Comparison of ENCODE assay signal across 8 cellular contexts in the genomic region with DNA sequence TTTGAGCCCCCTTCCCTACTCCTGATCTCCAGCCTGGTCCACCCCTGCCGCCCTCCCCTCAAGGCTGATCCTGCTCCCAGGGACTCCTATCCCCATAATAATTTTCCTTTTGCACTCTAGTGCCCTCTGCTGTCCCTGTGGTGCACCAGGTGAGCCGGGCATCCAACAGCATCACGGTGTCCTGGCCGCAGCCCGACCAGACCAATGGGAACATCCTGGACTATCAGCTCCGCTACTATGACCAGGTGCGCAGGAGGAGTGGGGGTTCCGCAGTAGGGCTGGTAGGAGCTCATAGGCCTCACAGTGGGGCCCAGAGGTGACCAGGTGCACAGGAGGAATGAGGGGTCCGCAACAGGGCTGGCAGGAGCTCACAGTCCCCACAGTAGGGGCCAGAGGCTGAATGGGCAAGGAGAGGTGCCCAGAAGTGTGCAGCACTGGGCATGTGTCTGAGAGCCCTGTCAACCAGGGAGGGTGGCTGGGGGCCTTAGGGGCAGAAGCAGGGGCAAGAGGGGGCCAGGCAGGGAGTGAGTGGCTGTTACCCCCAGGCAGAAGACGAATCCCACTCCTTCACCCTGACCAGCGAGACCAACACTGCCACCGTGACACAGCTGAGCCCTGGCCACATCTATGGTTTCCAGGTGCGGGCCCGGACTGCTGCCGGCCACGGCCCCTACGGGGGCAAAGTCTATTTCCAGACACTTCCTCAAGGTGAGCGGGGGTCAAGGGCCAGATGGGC.
A peak's percentile ranks its signal among the peaks of the same experiment; 100 is the strongest.
DNase-seq lines count a peak whose midpoint lies in the region; ATAC-seq and TF ChIP-seq lines count a peak whose summit lies in the region.

No MANE protein-coding gene starts in this region.

- H3K36me3 ChIP-seq in RWPE2 (ENCODE audit: low read depth), result no peaks in the 10 kb centered on the region

- ATAC-seq in RWPE2 (ENCODE audit: low read depth) (peak; percentile 72), HG03159 (IDR thresholded peaks at IDR 0.05; ENCODE audit: unreplicated experiment) (no peak), HG02870 (IDR thresholded peaks at IDR 0.05; ENCODE audit: unreplicated experiment) (no peak), HG02759 (IDR thresholded peaks at IDR 0.05; ENCODE audit: unreplicated experiment) (no peak)

- peak; percentile 53 for DNase-seq in AG08396 (ENCODE audit: low spot score)
- no peak for DNase-seq in GM13977 (ENCODE audit: low spot score)
- no peak for DNase-seq in RWPE2 (ENCODE audit: low spot score)
- peak; percentile 24 for DNase-seq in fibroblast of pulmonary artery (ENCODE audit: low read depth)
- DNase-seq in retina, result peak; percentile 55

- TF ChIP-seq CTCF in GM13977 (IDR thresholded peaks at IDR 0.05; ENCODE audit: extremely low read depth, insufficient read depth, missing control alignments) (peak; percentile 68), RWPE2 (IDR thresholded peaks at IDR 0.05; ENCODE audit: poor library complexity, severe bottlenecking) (peak; percentile 68), fibroblast of pulmonary artery (IDR thresholded peaks at IDR 0.05; ENCODE audit: low read length, missing control alignments) (peak; percentile 62)

- in situ Hi-C loops in GM13977 (cut with MboI; ENCODE audit: low pct_unique_long_range_greater_than_20kb, low sequenced_read_pairs, unreplicated experiment), result loop anchor here (25.0 kb wide), 1 partner anchor 346 kb away; the partner anchor contains the start of gene TAS2R40

- no peak overlapping the region for H3K27ac ChIP-seq in RWPE2 (ENCODE audit: poor library complexity, severe bottlenecking)

- H3K4me1 ChIP-seq in RWPE2 (ENCODE audit: insufficient read depth, poor library complexity, severe bottlenecking), result no peaks in the 10 kb centered on the region

- H3K27me3 ChIP-seq in RWPE2 (ENCODE audit: insufficient read depth, poor library complexity, severe bottlenecking), result no peaks in the 10 kb centered on the region

- no peaks in the 10 kb centered on the region for H3K9me3 ChIP-seq in RWPE2 (ENCODE audit: severe bottlenecking)

- H3K4me3 ChIP-seq in RWPE2 (ENCODE audit: severe bottlenecking) (no peak overlapping the region), fibroblast of pulmonary artery (replicated peaks; ENCODE audit: low read depth, low read length) (no peak overlapping the region)

Comparison
In these comparisons a context has a peak if more than half of its experiments do, and no peak if none do; other contexts are left out.
1. DNase-seq: peak in AG08396 (single experiment), fibroblast of pulmonary artery (single experiment) and retina (single experiment); none in GM13977 (single experiment) and RWPE2 (single experiment).
2. Peak in every context shown above with its lines, with median percentiles within 50 percentile points of each other: CTCF ChIP-seq.